ENCODE assay signal across 24 cellular contexts in genomic region chr7:14242186-14242585, GRCh38.
"Had no signal": no experiment of that assay in that cellular context is flagged by ENCODE, and none has a peak within 500 bp of the region (broad histone marks: within the 10 kb centered on the region; RNA-seq: fewer than 3 reads in every experiment).

No MANE protein-coding gene starts in this region.

- H3K9me3 Mint-ChIP-seq: activated T-cell treated with anti-CD3 and anti-CD28 coated beads, Interleukin-2, amount 50 U/mL, for 24 hours; activated T-helper 17 cell treated with anti-CD3 and anti-CD28 coated beads, Interleukin-2, amount 50 U/mL, for 72 hours; neural crest cell; T-cell; T-helper 2 cell treated with Interferon-gamma antibody and Interleukin-4, amounts not matched to agents 5 μg/mL and 100 μg/mL, for 36 hours had no signal

- H3K4me1 Mint-ChIP-seq: activated T-helper 17 cell treated with anti-CD3 and anti-CD28 coated beads, Interleukin-2, amount 50 U/mL, for 72 hours; immature natural killer cell; naive thymus-derived CD4-positive, alpha-beta T cell; T-cell had no signal

- H3K27ac ChIP-seq: adrenal gland, lower lobe of right lung, thyroid gland had no signal

- H3K36me3 Mint-ChIP-seq: activated naive CD8-positive, alpha-beta T cell; immature natural killer cell; naive thymus-derived CD4-positive, alpha-beta T cell; T-cell had no signal

- ATAC-seq: activated T-helper 17 cell treated with anti-CD3 and anti-CD28 coated beads, Interleukin-2, amount 50 U/mL, for 72 hours; naive thymus-derived CD4-positive, alpha-beta T cell; T-cell had no signal

- H3K4me3 Mint-ChIP-seq: activated naive CD8-positive, alpha-beta T cell; activated T-cell treated with anti-CD3 and anti-CD28 coated beads, Interleukin-2, amount 50 U/mL, for 24 hours; activated T-helper 17 cell treated with anti-CD3 and anti-CD28 coated beads, Interleukin-2, amount 50 U/mL, for 72 hours; immature natural killer cell; naive thymus-derived CD4-positive, alpha-beta T cell; neural crest cell; stimulated activated naive CD8-positive, alpha-beta T cell treated with anti-CD3 and anti-CD28 coated beads, Interleukin-15, Interleukin-2, amounts not matched to agents 100 ng/mL and 50 ng/mL, for 24 hours; T-cell; T-helper 2 cell treated with Interferon-gamma antibody and Interleukin-4, amounts not matched to agents 5 μg/mL and 100 μg/mL, for 36 hours had no signal

- H3K27me3 ChIP-seq: adrenal gland, thyroid gland had no signal

- H3K4me3 ChIP-seq: adrenal gland, lower lobe of right lung, thyroid gland had no signal

- FAIRE-seq: astrocyte, endometrium, TTC549 had no signal

- DNase-seq: activated CD4-positive, alpha-beta T cell treated with anti-CD3 and anti-CD28 coated beads, Interleukin-2, amount 50 U/mL, for 4 hours; activated CD8-positive, alpha-beta memory T cell treated with anti-CD3 and anti-CD28 coated beads for 24 hours; activated CD8-positive, alpha-beta memory T cell treated with anti-CD3 and anti-CD28 coated beads, Interleukin-2, amount 50 U/mL, for 4 hours; activated naive CD4-positive, alpha-beta T cell; activated T-cell treated with anti-CD3 and anti-CD28 coated beads, Interleukin-2, amount 50 U/mL, for 24 hours; adrenal gland; effector CD4-positive, alpha-beta T cell; immature natural killer cell; kidney glomerular epithelial cell; lower lobe of right lung; naive thymus-derived CD4-positive, alpha-beta T cell; stimulated activated CD4-positive, alpha-beta T cell treated with anti-CD3 and anti-CD28 coated beads, Interleukin-4, amount 100 ng/mL, for 4 hours; substantia nigra; T-cell; thyroid gland had no signal

- H3K36me3 ChIP-seq: adrenal gland, lower lobe of right lung, thyroid gland had no signal

- H3K27ac Mint-ChIP-seq: activated naive CD8-positive, alpha-beta T cell; activated T-cell treated with anti-CD3 and anti-CD28 coated beads, Interleukin-2, amount 50 U/mL, for 24 hours; activated T-helper 17 cell treated with anti-CD3 and anti-CD28 coated beads, Interleukin-2, amount 50 U/mL, for 72 hours; immature natural killer cell; naive thymus-derived CD4-positive, alpha-beta T cell; progenitor cell of endocrine pancreas; stimulated activated naive CD8-positive, alpha-beta T cell treated with anti-CD3 and anti-CD28 coated beads, Interleukin-15, Interleukin-2, amounts not matched to agents 100 ng/mL and 50 ng/mL, for 24 hours; T-cell; T-helper 2 cell treated with Interferon-gamma antibody and Interleukin-4, amounts not matched to agents 5 μg/mL and 100 μg/mL, for 36 hours had no signal

- H3K27me3 Mint-ChIP-seq: activated naive CD8-positive, alpha-beta T cell; activated T-cell treated with anti-CD3 and anti-CD28 coated beads, Interleukin-2, amount 50 U/mL, for 24 hours; activated T-helper 17 cell treated with anti-CD3 and anti-CD28 coated beads, Interleukin-2, amount 50 U/mL, for 72 hours; naive thymus-derived CD4-positive, alpha-beta T cell; progenitor cell of endocrine pancreas; stimulated activated naive CD8-positive, alpha-beta T cell treated with anti-CD3 and anti-CD28 coated beads, Interleukin-15, Interleukin-2, amounts not matched to agents 100 ng/mL and 50 ng/mL, for 24 hours; T-cell had no signal

- H3K4me1 ChIP-seq: adrenal gland, lower lobe of right lung, thyroid gland had no signal

- H3K9me3 ChIP-seq: adrenal gland, lower lobe of right lung, thyroid gland had no signal
